ENCODE assay signal across 8 cellular contexts in the genomic region with DNA sequence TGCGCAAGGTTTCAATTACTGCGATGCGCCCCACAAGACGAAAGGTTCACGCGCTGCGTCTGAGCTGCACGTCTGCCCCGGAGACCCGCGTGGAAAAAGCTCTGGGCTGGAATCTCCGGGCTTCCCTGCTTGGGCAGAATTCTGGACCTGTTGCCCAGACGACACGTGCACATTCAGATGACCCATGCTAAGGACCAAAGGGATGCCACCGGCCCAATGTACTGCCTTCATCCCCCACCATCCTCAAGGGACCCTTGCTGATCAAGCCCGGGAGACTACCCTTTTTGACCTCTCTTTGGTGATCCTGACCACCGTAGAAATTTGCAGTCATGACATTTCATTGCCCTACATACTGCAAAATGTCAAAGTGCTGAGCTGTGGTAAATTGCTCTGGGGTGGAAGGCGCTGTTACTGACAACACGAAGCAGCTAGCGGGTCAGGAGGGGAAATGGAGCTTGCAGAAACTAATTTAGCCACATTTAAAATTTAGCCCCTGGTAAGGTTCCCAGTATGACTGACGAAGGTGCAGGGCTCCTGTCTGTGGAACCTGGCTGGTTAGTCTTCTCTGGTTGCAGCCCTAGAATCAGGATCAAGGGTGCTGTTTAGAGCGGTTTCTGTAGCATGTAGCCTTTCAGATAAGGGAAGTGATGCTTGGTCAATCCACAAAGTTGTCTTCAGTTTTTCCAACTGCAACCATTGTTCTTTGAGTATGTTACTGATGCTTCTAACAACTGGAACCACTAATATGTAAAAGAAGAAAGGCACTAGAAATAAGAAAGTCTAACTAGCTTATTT.
DNase-seq lines count a peak whose midpoint lies in the region; ATAC-seq, FAIRE-seq and TF ChIP-seq lines count a peak whose summit lies in the region.

No MANE protein-coding gene starts in this region.

- 44% methylated on average over 20 of the region's 22 CpGs for WGBS in K562 (ENCODE audit: insufficient coverage, low coverage, missing lambda C conversion rate)
- WGBS in mesodermal cell (ENCODE audit: insufficient coverage in 2 of 2), 2 experiments = 37 to 39% methylated on average over 20 to 22 of the region's 22 CpGs

- no peak for TF ChIP-seq RAD21 in K562 (CRISPR knock-in tag; conservative IDR thresholded peaks at IDR 0.05 in 1 of 2, IDR thresholded peaks at IDR 0.05 in 1 of 2)

- no peak overlapping the region for H3K9ac ChIP-seq in K562 (ENCODE audit: insufficient read depth in 1 of 2, low read depth in 2 of 2, low read length in 2 of 2)

- POLR2A ChIA-PET in K562 (lab: Yijun Ruan, JAX) = interaction anchor here (1.1 kb wide), 1 partner anchor 9 kb away, joined by 3 read pairs; no protein-coding TSS in a partner anchor

- no peaks in the 10 kb centered on the region for H3K36me3 ChIP-seq in K562 (ENCODE audit: control insufficient read depth, insufficient read depth, low read length)
- peaks cover 47% of the 10 kb centered on the region for H3K36me3 ChIP-seq in mesodermal cell (ENCODE audit: control insufficient read depth, insufficient read depth, low read length)
- no peaks in the 10 kb centered on the region for H3K36me3 ChIP-seq in uterus

- TF ChIP-seq POLR2A in K562 (conservative IDR thresholded peaks at IDR 0.05) (no peak), uterus (IDR thresholded peaks at IDR 0.05) (no peak)

- no peaks in the 10 kb centered on the region for H3K9me3 ChIP-seq in K562 (replicated peaks; ENCODE audit: control insufficient read depth, insufficient read depth, low read depth, low read length)
- no peaks in the 10 kb centered on the region for H3K9me3 ChIP-seq in mesodermal cell (ENCODE audit: control insufficient read depth, low read length)
- H3K9me3 ChIP-seq in uterus = no peaks in the 10 kb centered on the region

- FAIRE-seq in K562 (lab: Jason Lieb, UNC) = no peak

- intact Hi-C loops in Right ventricle myocardium superior (cut with DNase I) = no loop called here
- intact Hi-C loops in cardiac septum (cut with DNase I) = loop anchor here (10.0 kb wide), 1 partner anchor 77 kb away; no protein-coding TSS in a partner anchor
- intact Hi-C loops in K562 (cut with micrococcal nuclease) = no loop called here
- intact Hi-C loops in uterus (cut with DNase I; ENCODE audit: low total_unique reads) = no loop called here

- H3K4me1 ChIP-seq in K562 (replicated peaks in 1 of 2; ENCODE audit: control insufficient read depth in 2 of 2, insufficient read depth in 2 of 2, low read length in 2 of 2) (peaks cover 0 to 15% of the 10 kb centered on the region in 2 experiments; a peak in 1 of 5 replicates), mesodermal cell (ENCODE audit: control insufficient read depth, insufficient read depth, low read length, poor library complexity, severe bottlenecking) (peaks cover 6% of the 10 kb centered on the region), uterus (peaks cover 0 to 7% of the 10 kb centered on the region in 2 donors)

- H4K20me1 ChIP-seq in K562 (replicated peaks; ENCODE audit: control insufficient read depth, insufficient read depth, low read length) = no peaks in the 10 kb centered on the region

- TF ChIP-seq CTCF in K562 (IDR thresholded peaks at IDR 0.05 in 2 of 3, conservative IDR thresholded peaks at IDR 0.05 in 1 of 3; ENCODE audit: insufficient read depth in 2 of 3, low read depth in 1 of 3, low read length in 3 of 3) (no peak), uterus (IDR thresholded peaks at IDR 0.05) (no peak)

- no peak for DNase-seq in Right ventricle myocardium superior
- no peak for DNase-seq in cardiac septum (ENCODE audit: low spot score)
- DNase-seq in K562 (ENCODE audit: extremely low read depth in 1 of 4, low spot score in 3 of 4) = no peak
- DNase-seq in uterus = no peak
- no peak for DNase-seq in EL
- no peak for DNase-seq in NCI-H748 (lab: John Stamatoyannopoulos, UW; ENCODE audit: unreplicated experiment)
- no peak for DNase-seq in T-helper 9 cell

- no peak overlapping the region for H3K4me2 ChIP-seq in K562 (ENCODE audit: insufficient read depth, low read length)

- no peaks in the 10 kb centered on the region for H3K79me2 ChIP-seq in K562 (ENCODE audit: control insufficient read depth, insufficient read depth, low read length)

- CTCF ChIA-PET in K562 (lab: Yijun Ruan, JAX; ENCODE audit: low intra/inter-chr PET ratio) = no interaction called here

- H3K9me1 ChIP-seq in K562 (ENCODE audit: control insufficient read depth, insufficient read depth, low read length) = no peaks in the 10 kb centered on the region

- ATAC-seq in Right ventricle myocardium superior (ENCODE audit: poor library complexity) (peak; percentile 38), K562 (no peak)

- peaks cover 34 to 36% of the 10 kb centered on the region in 2 experiments for H3K27me3 ChIP-seq in K562 (ENCODE audit: control insufficient read depth in 2 of 2, insufficient read depth in 2 of 2, low read length in 2 of 2)
- H3K27me3 ChIP-seq in uterus = peaks cover 0 to 6% of the 10 kb centered on the region in 2 donors

- in situ Hi-C loops in K562 (cut with MboI) = no loop called here

- H3K4me3 ChIP-seq in K562 (no peak overlapping the region), mesodermal cell (ENCODE audit: extremely low read depth, insufficient read depth, low read length, poor library complexity, severe bottlenecking) (peak overlapping the region; percentile 82), uterus (peak overlapping the region; percentile 36 to 50)

- BruUV-seq in K562 (replicated peaks; lab: Mats Ljungman, UMichigan) = no TSS peak

- H3K27ac ChIP-seq in K562 (ENCODE audit: extremely low read depth, low read depth, low read length) = no peak overlapping the region
- no peak overlapping the region for H3K27ac ChIP-seq in mesodermal cell (ENCODE audit: low read depth, low read length, severe bottlenecking)
- peak overlapping the region; percentile 50 to 68 for H3K27ac ChIP-seq in uterus

- no peak overlapping the region for H2AFZ ChIP-seq in K562 (ENCODE audit: low read depth, low read length)

- TF ChIP-seq EP300 in K562 (IDR thresholded peaks at IDR 0.05; ENCODE audit: low read length) = no peak

TF ChIP-seq in K562, 482 proteins besides CTCF, POLR2A, EP300 and RAD21:
- 0 out of 2 replicates have a peak, but pooled peaks have one; percentile 18 for TF ChIP-seq MAFG (tag; conservative IDR thresholded peaks at IDR 0.05)
- TF ChIP-seq ZNF75A (CRISPR knock-in tag; IDR thresholded peaks at IDR 0.05) = no peak

Comparison
In these comparisons a context has a peak if more than half of its experiments do, and no peak if none do; other contexts are left out.
1. H3K27ac ChIP-seq: peak in uterus (2 of 2); none in K562 (single experiment) and mesodermal cell (single experiment).